20 cellular contexts compared by ENCODE assay signal in genomic region chr11:28535677-28536076, GRCh38.
A peak's percentile ranks its signal among the peaks of the same experiment; 100 is the strongest.
DNase-seq lines count a peak whose midpoint lies in the region; ATAC-seq, FAIRE-seq and TF ChIP-seq lines count a peak whose summit lies in the region.
"Had no signal": no experiment of that assay in that cellular context is flagged by ENCODE, and none has a peak within 500 bp of the region (broad histone marks: within the 10 kb centered on the region; RNA-seq: fewer than 3 reads in every experiment).

No MANE protein-coding gene starts in this region.

- no peak overlapping the region for H3K4me3 Mint-ChIP-seq in T-cell
- H3K4me3 Mint-ChIP-seq: B cell; CD4-positive, alpha-beta T cell; IgD-negative memory B cell had no signal

- ATAC-seq in HCT116, result no peak
- ATAC-seq in PC-3, result no peak
- ATAC-seq in GM21526 (IDR thresholded peaks at IDR 0.05; ENCODE audit: low FRiP score, unreplicated experiment), result no peak
- no peak for ATAC-seq in T-cell (replicated peaks in 1 of 4)

- CTCF ChIA-PET in HCT116 (lab: Charles Lee), result no interaction called here
- CTCF ChIA-PET in PC-3 (lab: Charles Lee), result no interaction called here
- CTCF ChIA-PET in T-cell (lab: Charles Lee), result no interaction called here

- H3K27me3 Mint-ChIP-seq in T-cell, result no peaks in the 10 kb centered on the region
- H3K27me3 Mint-ChIP-seq: CD4-positive, alpha-beta T cell; IgD-negative memory B cell had no signal

- H3K36me3 Mint-ChIP-seq in T-cell, result no peaks in the 10 kb centered on the region
- H3K36me3 Mint-ChIP-seq: IgD-negative memory B cell had no signal

- H2AFZ ChIP-seq in HCT116 (ENCODE audit: low read depth, low read length, poor library complexity, severe bottlenecking) (no peak overlapping the region), PC-3 (ENCODE audit: low read length) (no peak overlapping the region)

- intact Hi-C loops in HCT116 (cut with micrococcal nuclease), result loop anchor here (10.0 kb wide), 1 partner anchor 799 kb away; no protein-coding TSS in a partner anchor
- intact Hi-C loops in PC-3 (cut with micrococcal nuclease), result loop anchor here (5.0 to 10.0 kb wide), 6 partner anchors 73 to 482 kb away; no protein-coding TSS in a partner anchor

- no peak overlapping the region for H3K27ac Mint-ChIP-seq in T-cell
- H3K27ac Mint-ChIP-seq: B cell; CD4-positive, alpha-beta T cell; IgD-negative memory B cell had no signal

- no peak for TF ChIP-seq RAD21 in HCT116 (IDR thresholded peaks at IDR 0.05; ENCODE audit: low read depth)

- H3K4me3 ChIP-seq in HCT116 (replicated peaks in 1 of 2; ENCODE audit: low read depth in 1 of 2, low read length in 2 of 2) (no peak overlapping the region), PC-3 (ENCODE audit: low read length) (no peak overlapping the region), bronchial epithelial cell (ENCODE audit: low read depth, low read length) (no peak overlapping the region)

- no peaks in the 10 kb centered on the region for H3K9me3 Mint-ChIP-seq in T-cell
- H3K9me3 Mint-ChIP-seq: CD4-positive, alpha-beta T cell had no signal

- no peaks in the 10 kb centered on the region for H3K9me3 ChIP-seq in HCT116 (ENCODE audit: control insufficient read depth in 1 of 2, insufficient read depth in 1 of 2, low read depth in 1 of 2, low read length in 2 of 2)
- no peaks in the 10 kb centered on the region for H3K9me3 ChIP-seq in PC-3 (ENCODE audit: low read length)

- TF ChIP-seq CTCF in HCT116 (IDR thresholded peaks at IDR 0.05 in 2 of 3, conservative IDR thresholded peaks at IDR 0.05 in 1 of 3; ENCODE audit: borderline replicate concordance in 1 of 3, insufficient read depth in 1 of 3, low read depth in 2 of 3, low read length in 2 of 3) (no peak), PC-3 (conservative IDR thresholded peaks at IDR 0.05; ENCODE audit: low read depth, low read length) (no peak), bronchial epithelial cell (IDR thresholded peaks at IDR 0.05; ENCODE audit: insufficient read depth, low read length, severe bottlenecking) (no peak)

- BruUV-seq in HCT116 (replicated peaks; lab: Mats Ljungman, UMichigan), result no TSS peak
- no TSS peak for BruUV-seq in PC-3 (replicated peaks; lab: Mats Ljungman, UMichigan)

- POLR2A ChIA-PET in HCT116 (lab: Charles Lee) (no interaction called here), PC-3 (lab: Charles Lee; ENCODE audit: unreplicated experiment) (no interaction called here), T-cell (lab: Charles Lee) (no interaction called here)

- H3K9ac ChIP-seq in HCT116 (ENCODE audit: low read length), result no peak overlapping the region
- no peak overlapping the region for H3K9ac ChIP-seq in PC-3 (ENCODE audit: low read length)

- H3K27ac ChIP-seq in HCT116 (ENCODE audit: low read depth, low read length), result no peak overlapping the region
- no peak overlapping the region for H3K27ac ChIP-seq in PC-3 (ENCODE audit: low read length)
- H3K27ac ChIP-seq: HL-60 had no signal

- FAIRE-seq in bronchial epithelial cell (lab: Jason Lieb, UNC), result no peak
- FAIRE-seq: A204.1, GM19239 had no signal

- no peak for TF ChIP-seq POLR2A in HCT116 (IDR thresholded peaks at IDR 0.05; ENCODE audit: borderline replicate concordance, extremely low read depth, insufficient read depth, insufficient read length)

- H3K4me1 ChIP-seq in HCT116 (ENCODE audit: control insufficient read depth in 1 of 2, insufficient read depth in 2 of 2, low read length in 2 of 2), result no peaks in the 10 kb centered on the region
- peaks cover 27% of the 10 kb centered on the region for H3K4me1 ChIP-seq in PC-3 (ENCODE audit: insufficient read depth, low read length)

- no peaks in the 10 kb centered on the region for H3K9me2 ChIP-seq in HCT116 (ENCODE audit: insufficient read depth)
- no peaks in the 10 kb centered on the region for H3K9me2 ChIP-seq in PC-3 (replicated peaks; ENCODE audit: low read length)

- RAD21 ChIA-PET in HCT116 (lab: Charles Lee; ENCODE audit: low non-redundant PET in 1 of 2, low total read pairs in 2 of 2, uncharacterized antibody in 2 of 2, unreplicated experiment in 2 of 2), result no interaction called here

- H4K20me1 ChIP-seq in HCT116 (ENCODE audit: insufficient read depth) (no peaks in the 10 kb centered on the region), PC-3 (ENCODE audit: low read length) (no peaks in the 10 kb centered on the region)

- H3K4me2 ChIP-seq in HCT116 (ENCODE audit: low read length) (no peak overlapping the region), PC-3 (ENCODE audit: low read length) (no peak overlapping the region)

- H3K79me2 ChIP-seq in HCT116 (ENCODE audit: insufficient read depth, low read length), result no peaks in the 10 kb centered on the region
- H3K79me2 ChIP-seq in PC-3 (ENCODE audit: low read length), result no peaks in the 10 kb centered on the region

- H3K27me3 ChIP-seq in HCT116 (ENCODE audit: insufficient read depth, low read length) (no peaks in the 10 kb centered on the region), PC-3 (ENCODE audit: low read length) (no peaks in the 10 kb centered on the region), bronchial epithelial cell (ENCODE audit: control insufficient read depth, insufficient read depth, low read length) (no peaks in the 10 kb centered on the region)

- DNase-seq in HCT116 (ENCODE audit: low read depth, low spot score) (peak; percentile 7), PC-3 (peak; percentile 52), bronchial epithelial cell (ENCODE audit: low read depth) (peak; percentile 87), kidney tubule cell (ENCODE audit: low spot score) (peak; percentile 65), T-cell (no peak), GM03348 (ENCODE audit: low spot score) (no peak)
- DNase-seq: C1 segment of cervical spinal cord; Calu3; CD4-positive, alpha-beta T cell; DMS 273 treated with DMSO at 0.1 percent for 48 hours; DMS79 treated with DMSO at 0.1 percent for 48 hours; EL; GDM1; HCEC 1CT had no signal

- H3K36me3 ChIP-seq in HCT116 (ENCODE audit: control insufficient read depth in 1 of 2, insufficient read depth in 2 of 2, low read length in 2 of 2) (no peaks in the 10 kb centered on the region), PC-3 (ENCODE audit: low read depth, low read length) (no peaks in the 10 kb centered on the region), bronchial epithelial cell (ENCODE audit: control insufficient read depth, insufficient read depth, low read length) (no peaks in the 10 kb centered on the region)

- H3F3A ChIP-seq in PC-3 (ENCODE audit: low read length, unreplicated experiment), result peaks cover 5% of the 10 kb centered on the region

- H3K4me1 Mint-ChIP-seq in T-cell, result no peaks in the 10 kb centered on the region
- H3K4me1 Mint-ChIP-seq: B cell, IgD-negative memory B cell had no signal

TF ChIP-seq in HCT116, 20 proteins besides CTCF, POLR2A, EP300 and RAD21:
- no peak for TF ChIP-seq CBX3 (IDR thresholded peaks at IDR 0.05; ENCODE audit: low read depth)
- 0 out of 2 replicates have a peak, but pooled peaks have one; percentile 27 for TF ChIP-seq JUND (IDR thresholded peaks at IDR 0.05)
- TF ChIP-seq CEBPB (IDR thresholded peaks at IDR 0.05; ENCODE audit: low read depth), result 0 out of 2 replicates have a peak, but pooled peaks have one; percentile 31
- peak; percentile 14; the same call in 1 of the 2 replicates for TF ChIP-seq FOSL1 (IDR thresholded peaks at IDR 0.05; ENCODE audit: low read depth)
- TF ChIP-seq, protein P1, sequence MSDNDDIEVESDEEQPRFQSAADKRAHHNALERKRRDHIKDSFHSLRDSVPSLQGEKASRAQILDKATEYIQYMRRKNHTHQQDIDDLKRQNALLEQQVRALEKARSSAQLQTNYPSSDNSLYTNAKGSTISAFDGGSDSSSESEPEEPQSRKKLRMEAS (IDR thresholded peaks at IDR 0.05), result peak; percentile 26; the same call in 1 of the 2 replicates

Comparison
In these comparisons a context has a peak if more than half of its experiments do, and no peak if none do; other contexts are left out.
1. DNase-seq: peak in HCT116 (single experiment), PC-3 (single experiment), bronchial epithelial cell (single experiment) and kidney tubule cell (single experiment); none in T-cell (0 of 34) and GM03348 (single experiment).